ENCODE assay signal across 4 cellular contexts in the genomic region with DNA sequence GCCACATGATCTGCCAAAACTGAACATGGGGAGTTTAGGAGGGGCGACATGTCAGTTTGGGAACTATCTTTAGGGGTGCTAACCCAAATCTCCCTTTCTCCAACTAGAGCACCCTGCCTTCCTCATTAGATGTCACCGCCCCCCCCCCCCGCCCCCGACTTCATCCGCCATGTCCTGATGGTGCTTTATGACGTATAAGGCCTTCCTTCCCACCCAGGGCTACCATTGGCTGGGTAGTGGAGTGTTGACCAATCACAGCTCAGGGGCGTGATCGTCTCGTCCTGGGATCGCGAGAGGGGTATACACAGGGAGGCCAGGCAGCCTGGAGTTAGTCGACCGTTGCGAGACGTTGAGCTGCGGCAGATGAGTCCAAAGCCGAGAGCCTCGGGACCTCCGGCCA. TPM values are rescaled to one million over a fixed set of nuclear protein-coding genes. Genes with fewer than 3 reads are reported as not detected.
"Had no signal": no experiment of that assay in that cellular context is flagged by ENCODE, and none has a peak within 500 bp of the region (broad histone marks: within the 10 kb centered on the region; RNA-seq: fewer than 3 reads in every experiment).

Gene VCY1B, plus strand, starts transcription at position 301 of the 400 bp plus-strand sequence. Its CDS starts 63 bp downstream, at position 364.

RNA-seq across cellular contexts. Expression of gene VCY1B, which starts in this region (rescaled TPM):
- total RNA-seq: LHCN-M2, M059J, MCF 10A, NCI-H460 had no signal
